In the genomic region with DNA sequence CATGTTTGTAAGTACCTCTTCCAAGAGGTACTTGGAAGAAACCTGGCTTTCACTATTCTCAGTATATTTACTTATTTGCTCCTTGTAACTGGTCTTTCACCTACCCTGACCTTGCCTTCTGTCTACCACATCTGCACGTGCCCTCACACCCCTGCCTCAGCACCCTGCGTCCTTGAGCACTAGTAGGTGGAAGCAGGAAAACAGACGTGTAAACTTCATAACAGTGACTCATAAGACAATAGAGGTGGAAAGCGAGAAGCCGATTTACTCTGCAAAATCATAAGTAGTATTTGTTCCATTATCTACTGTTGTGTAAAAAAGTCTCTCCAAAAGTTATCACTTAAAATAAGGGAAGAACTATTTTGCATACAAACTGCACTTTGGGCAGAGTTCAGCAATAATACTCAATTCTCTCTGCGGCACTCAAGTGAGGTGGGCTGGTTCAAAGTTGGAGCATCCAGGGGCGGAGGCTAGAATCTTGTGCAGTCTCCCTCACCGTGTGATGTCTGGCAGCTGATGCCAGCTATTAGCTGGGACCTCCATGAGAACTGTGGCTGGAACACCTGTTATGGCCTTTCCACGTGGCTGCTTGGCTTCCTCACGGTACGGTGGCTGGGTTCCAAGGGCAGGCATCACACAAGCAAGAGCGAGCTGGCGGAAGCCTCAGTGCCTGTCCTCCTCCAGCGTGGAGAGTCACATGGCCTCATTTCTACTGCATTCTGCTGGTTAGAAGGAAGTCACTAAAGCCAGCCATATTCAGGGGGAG, we compare ENCODE assay signal across 9 cellular contexts. TPM values are rescaled to one million over a fixed set of nuclear protein-coding genes. Genes with fewer than 3 reads are reported as not detected.
DNase-seq lines count a peak whose midpoint lies in the region; ATAC-seq and TF ChIP-seq lines count a peak whose summit lies in the region.
"Had no signal": no experiment of that assay in that cellular context is flagged by ENCODE, and none has a peak within 500 bp of the region (broad histone marks: within the 10 kb centered on the region; RNA-seq: fewer than 3 reads in every experiment).

No MANE protein-coding gene starts in this region.

- no peaks in the 10 kb centered on the region for H3K9me2 ChIP-seq in GM23338 (ENCODE audit: insufficient read depth)

- H3K27ac ChIP-seq in CD8-positive, alpha-beta memory T cell (ENCODE audit: low read depth, low read length): peak overlapping the region; percentile 8
- no peak overlapping the region for H3K27ac ChIP-seq in GM23338 (ENCODE audit: low read depth)
- peak overlapping the region in 7 of 8 donors; percentile 70 to 88 (median 78) for H3K27ac ChIP-seq in spleen
- no peak overlapping the region for H3K27ac ChIP-seq in osteoblast (ENCODE audit: low read depth, low read length)

- H2AFZ ChIP-seq in GM23338: no peak overlapping the region
- H2AFZ ChIP-seq in osteoblast (ENCODE audit: low read length): no peak overlapping the region

- peak overlapping the region; percentile 71 to 100 (median 90) for H3K27ac Mint-ChIP-seq in CD8-positive, alpha-beta memory T cell
- H3K27ac Mint-ChIP-seq in GM23338: no peak overlapping the region

- H3K9me3 ChIP-seq in CD8-positive, alpha-beta memory T cell (ENCODE audit: low read length): no peaks in the 10 kb centered on the region
- H3K9me3 ChIP-seq in spleen: no peaks in the 10 kb centered on the region
- H3K9me3 ChIP-seq in osteoblast (ENCODE audit: low read depth, low read length): no peaks in the 10 kb centered on the region

- ATAC-seq in GM23338 (peak; percentile 31; the same call in 2 of the 3 replicates), GM19023 (IDR thresholded peaks at IDR 0.05; ENCODE audit: unreplicated experiment) (no peak)

- H3K79me2 ChIP-seq in GM23338 (replicated peaks; ENCODE audit: insufficient read depth): peaks cover 15% of the 10 kb centered on the region
- peaks cover 74% of the 10 kb centered on the region for H3K79me2 ChIP-seq in osteoblast (ENCODE audit: insufficient read depth, low read length)

- no peaks in the 10 kb centered on the region for H3K27me3 Mint-ChIP-seq in CD8-positive, alpha-beta memory T cell
- peaks cover 2% of the 10 kb centered on the region for H3K27me3 Mint-ChIP-seq in GM23338 (ENCODE audit: insufficient read depth, low read depth, poor library complexity)

- TF ChIP-seq CTCF in GM23338 (conservative IDR thresholded peaks at IDR 0.05; ENCODE audit: low read depth in 2 of 2) (no peak), spleen (IDR thresholded peaks at IDR 0.05 in 8 of 11, conservative IDR thresholded peaks at IDR 0.05 in 3 of 11) (no peak), osteoblast (IDR thresholded peaks at IDR 0.05; ENCODE audit: extremely low read depth, low read depth, low read length) (no peak)

- H3K4me3 ChIP-seq in CD8-positive, alpha-beta memory T cell (ENCODE audit: low read length): peak overlapping the region; percentile 52
- H3K4me3 ChIP-seq in GM23338: no peak overlapping the region
- peak overlapping the region in 5 of 8 donors; percentile 9 to 58 (median 16) for H3K4me3 ChIP-seq in spleen
- H3K4me3 ChIP-seq in osteoblast (ENCODE audit: insufficient read depth, low read length): no peak overlapping the region

- POLR2A ChIA-PET in CD8-positive, alpha-beta memory T cell (lab: Charles Lee): interaction anchor here (0.5 to 1.9 kb wide), 6 partner anchors 14 to 30 kb away, joined by 3 to 10 read pairs (median 4); no protein-coding TSS in a partner anchor

- peaks cover 54 to 76% (median 67%) of the 10 kb centered on the region in 3 donors for H3K4me1 Mint-ChIP-seq in CD8-positive, alpha-beta memory T cell
- H3K4me1 Mint-ChIP-seq in GM23338: peaks cover 7% of the 10 kb centered on the region; the same call in 2 of the 3 replicates

- H3F3A ChIP-seq in GM23338 (replicated peaks; ENCODE audit: low read depth): no peaks in the 10 kb centered on the region

- 20 to 24% (median 21%) methylated on average over 14 of the region's 14 CpGs for WGBS in spleen, 5 donors

- intact Hi-C loops in head of caudate nucleus (cut with DNase I): no loop called here
- intact Hi-C loops in spleen (cut with DNase I; ENCODE audit: low total_unique reads): no loop called here

- H3K36me3 Mint-ChIP-seq in CD8-positive, alpha-beta memory T cell: peaks cover 0 to 13% (median 10%) of the 10 kb centered on the region in 3 donors
- H3K36me3 Mint-ChIP-seq in GM23338 (ENCODE audit: low read depth): no peaks in the 10 kb centered on the region

- 0 out of 2 replicates have a peak, but pooled peaks cover under 1% of the 10 kb centered on the region for H4K20me1 ChIP-seq in GM23338 (replicated peaks; ENCODE audit: insufficient read depth)
- H4K20me1 ChIP-seq in osteoblast (ENCODE audit: insufficient read depth, low read length): peaks cover 8% of the 10 kb centered on the region

- no peak for TF ChIP-seq POLR2A in spleen (IDR thresholded peaks at IDR 0.05)

- H3K4me1 ChIP-seq in CD8-positive, alpha-beta memory T cell (ENCODE audit: insufficient read depth, low read length): peaks cover 57% of the 10 kb centered on the region
- H3K4me1 ChIP-seq in GM23338 (ENCODE audit: insufficient read depth) (no peaks in the 10 kb centered on the region), spleen (peaks cover 25 to 90% (median 45%) of the 10 kb centered on the region in 6 donors), osteoblast (ENCODE audit: insufficient read depth, low read length) (peaks cover 11% of the 10 kb centered on the region)

- no peaks in the 10 kb centered on the region for H3K27me3 ChIP-seq in CD8-positive, alpha-beta memory T cell (ENCODE audit: insufficient read depth, low read length, poor library complexity, severe bottlenecking)
- H3K27me3 ChIP-seq in GM23338 (ENCODE audit: insufficient read depth) (no peaks in the 10 kb centered on the region), spleen (replicated peaks in 1 of 7) (no peaks in the 10 kb centered on the region), osteoblast (ENCODE audit: insufficient read depth, low read length) (no peaks in the 10 kb centered on the region)

- CTCF ChIA-PET in CD8-positive, alpha-beta memory T cell (lab: Charles Lee): interaction anchor here (1.0 to 5.8 kb wide), 4 partner anchors 13 to 48 kb away, joined by 3 to 37 read pairs (median 4); a partner anchor contains a TSS

- H3K4me2 ChIP-seq in GM23338 (no peak overlapping the region), osteoblast (ENCODE audit: insufficient read depth, low read length) (no peak overlapping the region)

- no peaks in the 10 kb centered on the region for H3K36me3 ChIP-seq in CD8-positive, alpha-beta memory T cell (ENCODE audit: insufficient read depth, low read length)
- no peaks in the 10 kb centered on the region for H3K36me3 ChIP-seq in GM23338 (ENCODE audit: insufficient read depth)
- H3K36me3 ChIP-seq in spleen: no peaks in the 10 kb centered on the region
- no peaks in the 10 kb centered on the region for H3K36me3 ChIP-seq in osteoblast (ENCODE audit: insufficient read depth, low read length)

- peak; percentile 51 to 81 (median 69) for DNase-seq in CD8-positive, alpha-beta memory T cell
- DNase-seq in GM23338 (ENCODE audit: low spot score) (peak; percentile 10), NCI-H2227 treated with DMSO at 0.1 percent for 48 hours (lab: John Stamatoyannopoulos, UW) (peak; percentile 59), activated T-cell treated with anti-CD3 and anti-CD28 coated beads for 4 hours (peak; percentile 36), head of caudate nucleus (peak; percentile 34 to 86 (median 68)), spleen (peak; percentile 93), osteoblast (ENCODE audit: insufficient read length, low spot score, missing footprints) (no peak)

- no peaks in the 10 kb centered on the region for H3K9me3 Mint-ChIP-seq in CD8-positive, alpha-beta memory T cell
- H3K9me3 Mint-ChIP-seq in GM23338: no peaks in the 10 kb centered on the region

- H3K4me3 Mint-ChIP-seq in CD8-positive, alpha-beta memory T cell: peak overlapping the region; percentile 77 to 91 (median 84)
- H3K4me3 Mint-ChIP-seq in GM23338: no peak overlapping the region

TF ChIP-seq in GM23338, 12 proteins besides CTCF, POLR2A, EP300 and RAD21 (continues in another document):
- TF ChIP-seq EZH2phosphoT487 (IDR thresholded peaks at IDR 0.05; ENCODE audit: unreplicated experiment): no peak
- TF ChIP-seq EZH2 (IDR thresholded peaks at IDR 0.05; ENCODE audit: low read depth, unreplicated experiment): no peak
- no peak for TF ChIP-seq STAT1 (IDR thresholded peaks at IDR 0.05; ENCODE audit: unreplicated experiment)

RNA-seq across cellular contexts. Expression of a gene that starts 30.4 kb away (rescaled TPM):
- 10 to 100 TPM; 73.3 to 77.4 TPM for total RNA-seq in CD8-positive, alpha-beta memory T cell
- polyA plus RNA-seq in CD8-positive, alpha-beta memory T cell: 86.1 TPM
- total RNA-seq in GM23338 (2014; rRNA removed; shearing (Covaris generic)): 23.7 and 37.5 TPM in 2 replicates
- polyA plus RNA-seq in GM23338 (2016; fragmentation: Nextera tagmentation; extraction: Ambion mirVana) (8.0 and 8.8 TPM in 2 replicates), spleen (10 to 100 TPM; 20.6 to 35.1 (median 20.9) TPM)
- total RNA-seq in spleen (100 to 1,000 TPM in 5 of 7 donors, 10 to 100 TPM in 2; 65.8 to 126 (median 110) TPM), osteoblast (38.0 and 39.8 TPM in 2 replicates)

RNA-seq across cellular contexts. Expression of a gene that starts 48.3 kb away (rescaled TPM):
- total RNA-seq in CD8-positive, alpha-beta memory T cell: 100 to 1,000 TPM; 261 to 274 TPM
- polyA plus RNA-seq in CD8-positive, alpha-beta memory T cell: 134 TPM
- 173 and 180 TPM in 2 replicates for total RNA-seq in GM23338 (2014; rRNA removed; shearing (Covaris generic))
- polyA plus RNA-seq in GM23338 (2016; fragmentation: Nextera tagmentation; extraction: Ambion mirVana) (173 and 191 TPM in 2 replicates), spleen (100 to 1,000 TPM in 1 of 3 donors, 10 to 100 TPM in 2; 77.5 to 104 (median 89.9) TPM)
- total RNA-seq in spleen (100 to 1,000 TPM; 139 to 195 (median 164) TPM), osteoblast (131 and 164 TPM in 2 replicates)

RNA-seq across cellular contexts. Expression of a gene that starts 51.5 kb away (rescaled TPM):
- total RNA-seq in CD8-positive, alpha-beta memory T cell: not detected
- polyA plus RNA-seq in CD8-positive, alpha-beta memory T cell: not detected
- total RNA-seq in GM23338 (2014; rRNA removed; shearing (Covaris generic)): 48.0 and 63.4 TPM in 2 replicates
- polyA plus RNA-seq in GM23338 (2016; fragmentation: Nextera tagmentation; extraction: Ambion mirVana) (12.7 and 15.6 TPM in 2 replicates), spleen (under 1 TPM; 0.03 to 0.04 (median 0.03) TPM)
- total RNA-seq in spleen (not detected), osteoblast (not detected in 2 replicates)
- total RNA-seq: fibroblast of lung had no signal
- polyA plus RNA-seq: fibroblast of lung had no signal

Comparison
In these comparisons a context has a peak if more than half of its experiments do, and no peak if none do; other contexts are left out.
1. H3K27ac ChIP-seq: peak in CD8-positive, alpha-beta memory T cell (single experiment) and spleen (7 of 8); none in GM23338 (single experiment) and osteoblast (single experiment).
2. H3K4me3 ChIP-seq: peak in CD8-positive, alpha-beta memory T cell (single experiment) and spleen (5 of 8); none in GM23338 (single experiment) and osteoblast (single experiment).
3. RNA of a gene that starts 51.5 kb away (total RNA-seq): 48.0 to 63.4 TPM in GM23338; not detected in CD8-positive, alpha-beta memory T cell, not detected in spleen and not detected in osteoblast; every median in the first group is over 10 times any median in the second.